In genomic region chr1:6280761-6281451, GRCh38 we compare ENCODE assay signal across 11 cellular contexts. TPM values are rescaled to one million over a fixed set of nuclear protein-coding genes. Genes with fewer than 3 reads are reported as not detected.
DNase-seq lines count a peak whose midpoint lies in the region; ATAC-seq, FAIRE-seq and TF ChIP-seq lines count a peak whose summit lies in the region.
"Had no signal": no experiment of that assay in that cellular context is flagged by ENCODE, and none has a peak within 500 bp of the region (broad histone marks: within the 10 kb centered on the region; RNA-seq: fewer than 3 reads in every experiment).

No MANE protein-coding gene starts in this region.

- H3K4me1 Mint-ChIP-seq in stimulated activated naive CD8-positive, alpha-beta T cell treated with anti-CD3 and anti-CD28 coated beads, Interleukin-15, amount 100 ng/mL, for 72 hours: no peaks in the 10 kb centered on the region
- H3K4me1 Mint-ChIP-seq: CD4-positive, CD25-positive, alpha-beta regulatory T cell had no signal

- ATAC-seq in stimulated activated naive CD8-positive, alpha-beta T cell treated with anti-CD3 and anti-CD28 coated beads, Interleukin-15, amount 100 ng/mL, for 72 hours: peak; percentile 19
- ATAC-seq in stimulated activated naive CD8-positive, alpha-beta T cell treated with anti-CD3 and anti-CD28 coated beads, Interleukin-15, Interleukin-2, amounts not matched to agents 100 U/mL and 50 U/mL, for 24 hours: no peak
- no peak for ATAC-seq in HG03432 (IDR thresholded peaks at IDR 0.05; ENCODE audit: unreplicated experiment)

- no peaks in the 10 kb centered on the region for H3K27me3 ChIP-seq in bronchial epithelial cell (ENCODE audit: control insufficient read depth, insufficient read depth, low read length)

- TF ChIP-seq CTCF in bronchial epithelial cell (IDR thresholded peaks at IDR 0.05; ENCODE audit: insufficient read depth, low read length, severe bottlenecking): peak; percentile 12

- H3K4me3 ChIP-seq in bronchial epithelial cell (ENCODE audit: low read depth, low read length): no peak overlapping the region

- no peak overlapping the region for H3K27ac Mint-ChIP-seq in stimulated activated naive CD8-positive, alpha-beta T cell treated with anti-CD3 and anti-CD28 coated beads, Interleukin-15, amount 100 ng/mL, for 72 hours
- H3K27ac Mint-ChIP-seq: CD4-positive, CD25-positive, alpha-beta regulatory T cell had no signal

- FAIRE-seq in bronchial epithelial cell (lab: Jason Lieb, UNC): no peak
- FAIRE-seq: colon had no signal

- H3K27me3 Mint-ChIP-seq in stimulated activated naive CD8-positive, alpha-beta T cell treated with anti-CD3 and anti-CD28 coated beads, Interleukin-15, amount 100 ng/mL, for 72 hours: no peaks in the 10 kb centered on the region
- H3K27me3 Mint-ChIP-seq: CD4-positive, CD25-positive, alpha-beta regulatory T cell had no signal

- no peak overlapping the region for H3K4me3 Mint-ChIP-seq in stimulated activated naive CD8-positive, alpha-beta T cell treated with anti-CD3 and anti-CD28 coated beads, Interleukin-15, amount 100 ng/mL, for 72 hours
- H3K4me3 Mint-ChIP-seq: CD4-positive, CD25-positive, alpha-beta regulatory T cell had no signal

- no peaks in the 10 kb centered on the region for H3K9me3 Mint-ChIP-seq in stimulated activated naive CD8-positive, alpha-beta T cell treated with anti-CD3 and anti-CD28 coated beads, Interleukin-15, amount 100 ng/mL, for 72 hours
- H3K9me3 Mint-ChIP-seq: CD4-positive, CD25-positive, alpha-beta regulatory T cell had no signal

- DNase-seq in stimulated activated naive CD8-positive, alpha-beta T cell treated with anti-CD3 and anti-CD28 coated beads, Interleukin-15, amount 100 ng/mL, for 72 hours: no peak
- no peak for DNase-seq in stimulated activated naive CD8-positive, alpha-beta T cell treated with anti-CD3 and anti-CD28 coated beads, Interleukin-15, Interleukin-2, amounts not matched to agents 100 U/mL and 50 U/mL, for 24 hours
- DNase-seq in bronchial epithelial cell (ENCODE audit: low read depth): no peak
- peak; percentile 66 for DNase-seq in left kidney (ENCODE audit: low read depth, low spot score)
- DNase-seq in NCI-H1417 treated with DMSO at 0.1 percent for 48 hours (lab: John Stamatoyannopoulos, UW): no peak
- no peak for DNase-seq in stimulated activated CD4-positive, alpha-beta T cell treated with anti-CD3 and anti-CD28 coated beads, Interleukin-1b, Interleukin-23, amount 100 ng/mL, for 48 hours
- DNase-seq in mesenteric fat pad (ENCODE audit: low spot score): no peak
- DNase-seq: CD4-positive, CD25-positive, alpha-beta regulatory T cell; SIG-M5 had no signal

- peaks cover 15% of the 10 kb centered on the region for H3K36me3 ChIP-seq in bronchial epithelial cell (ENCODE audit: control insufficient read depth, insufficient read depth, low read length)

RNA-seq across cellular contexts. Expression of gene GPR153, which starts 20.0 kb away (rescaled TPM):
- total RNA-seq in bronchial epithelial cell: 16.5 and 44.2 TPM in 2 replicates
- total RNA-seq in mesenteric fat pad: 32.3 TPM

RNA-seq across cellular contexts. Expression of gene HES3, which starts 36.9 kb away (rescaled TPM):
- not detected in 2 replicates for total RNA-seq in bronchial epithelial cell
- not detected for total RNA-seq in mesenteric fat pad
- total RNA-seq: CD4-positive, CD25-positive, alpha-beta regulatory T cell had no signal

RNA-seq across cellular contexts. Expression of gene ICMT, which starts 45.1 kb away (rescaled TPM):
- total RNA-seq in bronchial epithelial cell: 43.3 and 53.4 TPM in 2 replicates
- total RNA-seq in mesenteric fat pad: 72.9 TPM
